Comparison of ENCODE assay signal across 8 cellular contexts in the genomic region with DNA sequence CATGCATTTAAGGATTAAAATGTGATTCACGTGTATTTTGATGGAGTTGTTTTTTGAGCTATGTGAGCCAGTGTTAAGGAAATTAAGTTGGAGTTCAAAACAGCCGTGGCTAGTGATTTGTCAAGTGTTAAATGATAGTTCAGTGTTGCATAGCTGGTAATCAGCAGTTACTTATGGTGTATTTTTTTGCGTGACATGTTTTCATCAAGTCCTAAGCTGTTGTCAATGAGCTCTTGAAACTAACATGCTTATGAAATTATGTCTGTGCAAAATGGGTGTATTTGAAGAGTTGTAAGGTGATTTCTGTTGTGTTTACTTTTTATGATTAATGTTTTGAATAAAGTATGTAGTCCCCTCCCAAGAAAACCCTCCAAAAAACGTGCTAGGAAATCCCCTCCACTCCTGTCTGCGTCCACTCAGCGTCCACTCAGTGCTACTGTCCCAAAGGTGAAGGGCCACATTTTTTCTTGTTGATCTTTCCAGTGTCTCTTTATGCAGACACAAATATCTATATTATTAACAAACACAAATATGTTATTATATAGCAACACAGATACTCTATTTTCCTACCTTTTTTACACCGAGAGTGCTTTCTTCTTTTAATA. TPM values are rescaled to one million over a fixed set of nuclear protein-coding genes. Genes with fewer than 3 reads are reported as not detected.
DNase-seq lines count a peak whose midpoint lies in the region; ATAC-seq and TF ChIP-seq lines count a peak whose summit lies in the region.

No MANE protein-coding gene starts in this region.

- H3K27me3 ChIP-seq in IMR-90 (ENCODE audit: control insufficient read depth, insufficient read depth, low read length) = no peaks in the 10 kb centered on the region

- no peaks in the 10 kb centered on the region for H3K9me3 Mint-ChIP-seq in osteocyte (ENCODE audit: unreplicated experiment)

- CTCF ChIA-PET in IMR-90 (lab: Yijun Ruan, JAX) = interaction anchor here (0.6 to 1.4 kb wide), 3 partner anchors 10 to 170 kb away, joined by 3 to 5 read pairs (median 3); no protein-coding TSS in a partner anchor
- CTCF ChIA-PET in HEK293T (lab: Yijun Ruan, JAX) = interaction anchor here (0.5 to 2.2 kb wide), 4 partner anchors 8 to 1851 kb away, joined by 3 to 16 read pairs (median 7); no protein-coding TSS in a partner anchor

- peak overlapping the region; percentile 83 for H3K27ac ChIP-seq in IMR-90 (ENCODE audit: insufficient read depth, low read length)

- H4K8ac ChIP-seq in IMR-90 (ENCODE audit: low read depth in 2 of 2, low read length in 2 of 2) = peak overlapping the region; percentile 78 to 94

- H3K4me1 Mint-ChIP-seq in osteocyte (ENCODE audit: unreplicated experiment) = peaks cover 78% of the 10 kb centered on the region

- peak overlapping the region; percentile 79 for H2AK5ac ChIP-seq in IMR-90 (ENCODE audit: low read depth, low read length)

- H2AK9ac ChIP-seq in IMR-90 (replicated peaks; ENCODE audit: low read depth, low read length, poor library complexity) = no peak overlapping the region

- peak overlapping the region; percentile 93 for H3K4ac ChIP-seq in IMR-90 (ENCODE audit: low read depth, low read length)

- TF ChIP-seq CTCF in IMR-90 (conservative IDR thresholded peaks at IDR 0.05; ENCODE audit: low read depth, low read length) (no peak), osteocyte (IDR thresholded peaks at IDR 0.05) (no peak)

- H4K20me1 ChIP-seq in IMR-90 (ENCODE audit: insufficient read depth, low read length) = peaks cover 16% of the 10 kb centered on the region

- peak overlapping the region; percentile 84 for H2BK15ac ChIP-seq in IMR-90 (ENCODE audit: low read depth, low read length)

- DNase-seq in Caki2 (ENCODE audit: low read depth) (peak; percentile 22), IMR-90 (peak; percentile 34), dermis blood vessel endothelial cell (peak; percentile 42), osteocyte (ENCODE audit: extremely low spot score, unreplicated experiment) (no peak), NCI-H187 (lab: John Stamatoyannopoulos, UW) (no peak), activated T-cell treated with anti-CD3 and anti-CD28 coated beads for 4 hours (no peak), occipital lobe (lab: John Stamatoyannopoulos, UW) (no peak), HEK293T (ENCODE audit: extremely low spot score) (no peak)

- in situ Hi-C loops in Caki2 (cut with HindIII; ENCODE audit: low pct_unique_long_range_greater_than_20kb, low sequenced_read_pairs) (no loop called here), IMR-90 (cut with MboI; ENCODE audit: low sequenced_read_pairs) (loop anchor here (5.0 kb wide), 3 partner anchors 53 to 218 kb away; no protein-coding TSS in a partner anchor)

- H3K27me3 Mint-ChIP-seq in osteocyte (ENCODE audit: unreplicated experiment) = no peaks in the 10 kb centered on the region

- TF ChIP-seq RAD21 in IMR-90 (IDR thresholded peaks at IDR 0.05; ENCODE audit: low read length) = no peak

- peak overlapping the region; percentile 90 for H3K56ac ChIP-seq in IMR-90 (ENCODE audit: extremely low read depth, insufficient read depth, low read length)

- peak overlapping the region; percentile 89 for H3K23ac ChIP-seq in IMR-90 (ENCODE audit: low read depth, low read length)

- peak overlapping the region; percentile 85 for H4K91ac ChIP-seq in IMR-90 (ENCODE audit: insufficient read depth, low read depth, low read length)

- H3K9me3 ChIP-seq in IMR-90 (ENCODE audit: control insufficient read depth, insufficient read depth, low read length) = no peaks in the 10 kb centered on the region

- no peaks in the 10 kb centered on the region; the same call in 1 of the 2 replicates for H3K36me3 ChIP-seq in IMR-90 (ENCODE audit: control insufficient read depth, insufficient read depth, low read length)

- peak; percentile 19 for ATAC-seq in IMR-90 (ENCODE audit: low read depth)

- peaks cover 3% of the 10 kb centered on the region for H3K9me1 ChIP-seq in IMR-90 (ENCODE audit: insufficient read depth, low read length)

- H3K4me1 ChIP-seq in IMR-90 (ENCODE audit: control insufficient read depth, insufficient read depth, low read length) = peaks cover 17% of the 10 kb centered on the region

- TSS peak; percentile 92 for BruUV-seq in IMR-90 (replicated peaks; lab: Mats Ljungman, UMichigan)

- peak overlapping the region; percentile 53 for H4K5ac ChIP-seq in IMR-90 (ENCODE audit: low read depth, low read length)

- POLR2A ChIA-PET in IMR-90 (lab: Charles Lee; ENCODE audit: unreplicated experiment) = no interaction called here
- POLR2A ChIA-PET in HEK293T (lab: Yijun Ruan, JAX) = no interaction called here

- dilution Hi-C loops in IMR-90 (cut with HindIII; ENCODE audit: low sequenced_read_pairs, unreplicated experiment) = no loop called here

- H3K14ac ChIP-seq in IMR-90 (replicated peaks; ENCODE audit: low read depth, low read length) = peak overlapping the region; percentile 63

- H3K4me3 Mint-ChIP-seq in osteocyte (ENCODE audit: unreplicated experiment) = peak overlapping the region; percentile 68

- H2BK120ac ChIP-seq in IMR-90 (ENCODE audit: low read depth, low read length) = peak overlapping the region; percentile 94

- peak overlapping the region; percentile 97 for H3K18ac ChIP-seq in IMR-90 (ENCODE audit: low read depth, low read length)

- peaks cover 6% of the 10 kb centered on the region for H3K36me3 Mint-ChIP-seq in osteocyte (ENCODE audit: unreplicated experiment)

- H3K4me2 ChIP-seq in IMR-90 (ENCODE audit: low read depth, low read length) = peak overlapping the region; percentile 59

- peak overlapping the region; percentile 96 for H3K27ac Mint-ChIP-seq in osteocyte (ENCODE audit: unreplicated experiment)

- peak overlapping the region; percentile 98 for H2BK5ac ChIP-seq in IMR-90 (ENCODE audit: low read depth, low read length, poor library complexity, severe bottlenecking)

- TF ChIP-seq POLR2A in IMR-90 (IDR thresholded peaks at IDR 0.05; ENCODE audit: low read depth, low read length) = no peak

- peak overlapping the region; percentile 56 for H3K9ac ChIP-seq in IMR-90 (ENCODE audit: low read depth, low read length)

- 5% methylated on average over 5 of the region's 7 CpGs; no CpG with 5 or more reads in 1 of the 2 experiments for whole genome bisulfite sequencing in IMR-90 (ENCODE audit: extremely low coverage in 2 of 2, insufficient read length in 1 of 2), 2 experiments

- no peak overlapping the region for H2AFZ ChIP-seq in IMR-90 (replicated peaks; ENCODE audit: low read length, poor library complexity)

- intact Hi-C loops in IMR-90 (cut with micrococcal nuclease) = no loop called here

- peak overlapping the region; percentile 9; the same call in 1 of the 2 replicates for H3K4me3 ChIP-seq in IMR-90 (ENCODE audit: insufficient read depth, low read depth, low read length)

- H2BK20ac ChIP-seq in IMR-90 (ENCODE audit: low read depth, low read length) = peak overlapping the region; percentile 94

- peaks cover 9 to 58% of the 10 kb centered on the region in 2 experiments; a peak in 3 of 4 replicates for H3K79me1 ChIP-seq in IMR-90 (ENCODE audit: low read depth in 1 of 2, low read length in 2 of 2)

TF ChIP-seq in IMR-90, 13 proteins besides CTCF, POLR2A, EP300 and RAD21:
- TF ChIP-seq CHD1 (IDR thresholded peaks at IDR 0.05; ENCODE audit: low read depth, low read length) = no peak
- no peak for TF ChIP-seq MXI1 (IDR thresholded peaks at IDR 0.05; ENCODE audit: borderline replicate concordance, low read depth, low read length)
- TF ChIP-seq BHLHE40 (IDR thresholded peaks at IDR 0.05; ENCODE audit: low read depth, low read length) = peak; percentile 48; the same call in 1 of the 2 replicates
- no peak for TF ChIP-seq MAZ (IDR thresholded peaks at IDR 0.05; ENCODE audit: borderline replicate concordance, low read depth, low read length)

TF ChIP-seq in HEK293T, 16 proteins besides CTCF, POLR2A, EP300 and RAD21:
- no peak for TF ChIP-seq PKNOX1 (IDR thresholded peaks at IDR 0.05)
- no peak for TF ChIP-seq SP1 (IDR thresholded peaks at IDR 0.05)
- no peak for TF ChIP-seq L3MBTL2 (conservative IDR thresholded peaks at IDR 0.05)
- no peak for TF ChIP-seq ZNF384 (IDR thresholded peaks at IDR 0.05)
- no peak for TF ChIP-seq CTBP1 (IDR thresholded peaks at IDR 0.05; ENCODE audit: borderline replicate concordance)
- no peak for TF ChIP-seq FOXK2 (IDR thresholded peaks at IDR 0.05)
- TF ChIP-seq SUZ12 (IDR thresholded peaks at IDR 0.05) = no peak
- TF ChIP-seq LEF1 (IDR thresholded peaks at IDR 0.05; ENCODE audit: borderline replicate concordance) = no peak
- TF ChIP-seq NFRKB (IDR thresholded peaks at IDR 0.05) = no peak
TF ChIP-seq in HEK293T: peak in this region for 0.

RNA-seq across cellular contexts. Expression of gene USP10, which starts 30.0 kb away (rescaled TPM):
- total RNA-seq in Caki2 (2014; rRNA removed; shearing (Covaris generic); ENCODE audit: low replicate concordance) = 45.3 and 57.0 TPM in 2 replicates
- total RNA-seq in IMR-90 (2012; rRNA removed) (54.3 and 61.9 TPM in 2 replicates), dermis blood vessel endothelial cell (32.7 and 70.7 TPM in 2 replicates), osteocyte (46.3 and 56.6 TPM in 2 replicates), occipital lobe (46.5 TPM)
- polyA plus RNA-seq in IMR-90 (2012; rRNA removed) = 79.0 and 85.5 TPM in 2 replicates
- polyA plus RNA-seq in IMR-90 (2012; cell fraction: cytosol; rRNA removed) = 33.5 and 44.0 TPM in 2 replicates
- 67.7 and 84.6 TPM in 2 replicates for polyA plus RNA-seq in IMR-90 (2012; cell fraction: nucleus; rRNA removed; ENCODE audit: low replicate concordance)

Comparison
In these comparisons a context has a peak if more than half of its experiments do, and no peak if none do; other contexts are left out.
1. DNase-seq: peak in Caki2 (single experiment), IMR-90 (single experiment) and dermis blood vessel endothelial cell (single experiment); none in osteocyte (single experiment), NCI-H187 (0 of 2), activated T-cell treated with anti-CD3 and anti-CD28 coated beads for 4 hours (single experiment), occipital lobe (single experiment) and HEK293T (single experiment).